Comparison of ENCODE assay signal across 15 cellular contexts in the genomic region with DNA sequence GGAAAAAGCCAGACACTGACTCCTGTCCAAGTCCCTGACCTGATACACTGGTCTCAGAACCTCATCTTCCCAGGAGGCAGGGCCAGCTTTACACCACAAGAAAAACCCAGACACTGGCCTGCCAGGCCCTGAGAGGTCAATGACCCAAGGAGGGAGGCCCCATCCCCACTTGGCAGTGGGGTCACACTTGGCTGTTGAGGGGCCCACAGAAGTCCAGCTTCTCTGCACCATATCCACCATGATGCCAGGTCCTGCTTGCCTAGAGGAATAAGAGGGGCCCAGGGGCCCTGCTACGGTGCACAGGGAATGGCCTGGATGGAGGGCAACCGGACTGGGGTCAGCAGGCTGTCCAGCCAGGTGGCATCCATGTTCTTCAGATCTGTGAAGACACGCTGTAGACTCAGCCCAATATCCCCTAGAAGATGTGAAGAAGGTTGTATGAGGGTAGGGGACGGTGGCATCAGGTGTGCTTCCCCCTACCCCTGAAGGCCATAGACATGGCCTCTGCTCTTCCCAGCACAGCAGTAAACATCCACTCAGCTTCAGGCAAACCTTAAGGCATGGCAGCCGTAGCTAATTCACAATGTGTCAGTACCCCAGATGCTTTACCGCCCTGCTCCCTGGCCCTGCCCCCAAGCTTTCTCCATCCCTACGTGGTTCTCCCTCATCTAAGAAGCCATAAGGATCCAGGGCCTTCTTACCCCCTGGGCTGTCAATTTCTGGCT. TPM values are rescaled to one million over a fixed set of nuclear protein-coding genes. Genes with fewer than 3 reads are reported as not detected.
DNase-seq lines count a peak whose midpoint lies in the region; ATAC-seq and TF ChIP-seq lines count a peak whose summit lies in the region.
"Had no signal": no experiment of that assay in that cellular context is flagged by ENCODE, and none has a peak within 500 bp of the region (broad histone marks: within the 10 kb centered on the region; RNA-seq: fewer than 3 reads in every experiment).

No MANE protein-coding gene starts in this region.

- no peak for TF ChIP-seq POLR2A in transverse colon (IDR thresholded peaks at IDR 0.05)

- H3K9me3 ChIP-seq in transverse colon = no peaks in the 10 kb centered on the region
- H3K9me3 ChIP-seq: A549 had no signal

- DNase-seq in activated CD4-positive, alpha-beta T cell treated with anti-CD3 and anti-CD28 coated beads, Interleukin-2, amount 10 ng/mL, durations not matched to agents 24 days and 14 days = peak; percentile 62
- DNase-seq in activated CD4-positive, alpha-beta T cell treated with anti-CD3 and anti-CD28 coated beads, Interleukin-2, amount 50 U/mL, for 1 hour = no peak
- peak; percentile 6 for DNase-seq in activated T-cell treated with anti-CD3 and anti-CD28 coated beads, Interleukin-2, amount 50 U/mL, for 4 hours
- DNase-seq in left colon (peak; percentile 5 to 23), transverse colon (peak; percentile 6), NCI-H345 treated with DMSO at 0.1 percent for 48 hours (lab: John Stamatoyannopoulos, UW; ENCODE audit: unreplicated experiment) (no peak), NCI-H748 treated with DMSO at 0.1 percent for 48 hours (lab: John Stamatoyannopoulos, UW) (no peak)
- DNase-seq: NCI-H1048, NCI-H510A treated with DMSO at 0.1 percent for 48 hours, WERI-Rb-1 had no signal

- H3K27me3 ChIP-seq in transverse colon = no peaks in the 10 kb centered on the region

- H3K9me3 Mint-ChIP-seq in activated CD4-positive, alpha-beta T cell treated with anti-CD3 and anti-CD28 coated beads, Interleukin-2, amount 10 ng/mL, durations not matched to agents 24 days and 14 days = no peaks in the 10 kb centered on the region
- no peaks in the 10 kb centered on the region for H3K9me3 Mint-ChIP-seq in activated T-cell treated with anti-CD3 and anti-CD28 coated beads, Interleukin-2, amount 50 U/mL, for 4 hours

- intact Hi-C loops in activated CD4-positive, alpha-beta T cell treated with anti-CD3 and anti-CD28 coated beads, Interleukin-2, amount 10 ng/mL, durations not matched to agents 24 days and 14 days (cut with micrococcal nuclease) = no loop called here
- intact Hi-C loops in left colon (cut with DNase I, micrococcal nuclease) (no loop called here), transverse colon (cut with DNase I; ENCODE audit: low total_unique reads) (no loop called here)

- TF ChIP-seq CTCF in transverse colon (IDR thresholded peaks at IDR 0.05) = no peak

- peaks cover 0 to 45% (median 33%) of the 10 kb centered on the region in 4 donors for H3K36me3 ChIP-seq in transverse colon

- H3K36me3 Mint-ChIP-seq in activated CD4-positive, alpha-beta T cell treated with anti-CD3 and anti-CD28 coated beads, Interleukin-2, amount 10 ng/mL, durations not matched to agents 24 days and 14 days (ENCODE audit: low read depth) = peaks cover 69% of the 10 kb centered on the region
- H3K36me3 Mint-ChIP-seq in activated T-cell treated with anti-CD3 and anti-CD28 coated beads, Interleukin-2, amount 50 U/mL, for 4 hours (ENCODE audit: insufficient read depth) = peaks cover 57% of the 10 kb centered on the region

- peaks cover 71% of the 10 kb centered on the region for H3K4me1 Mint-ChIP-seq in activated CD4-positive, alpha-beta T cell treated with anti-CD3 and anti-CD28 coated beads, Interleukin-2, amount 10 ng/mL, durations not matched to agents 24 days and 14 days
- peaks cover 80% of the 10 kb centered on the region for H3K4me1 Mint-ChIP-seq in activated T-cell treated with anti-CD3 and anti-CD28 coated beads, Interleukin-2, amount 50 U/mL, for 4 hours (ENCODE audit: low read depth)

- H3K4me1 ChIP-seq in transverse colon = peaks cover 20 to 50% (median 29%) of the 10 kb centered on the region in 4 donors

- H3K4me3 Mint-ChIP-seq in activated CD4-positive, alpha-beta T cell treated with anti-CD3 and anti-CD28 coated beads, Interleukin-2, amount 10 ng/mL, durations not matched to agents 24 days and 14 days = peak overlapping the region; percentile 41
- peak overlapping the region; percentile 98 for H3K4me3 Mint-ChIP-seq in activated T-cell treated with anti-CD3 and anti-CD28 coated beads, Interleukin-2, amount 50 U/mL, for 4 hours

- no peak for ATAC-seq in activated T-cell treated with anti-CD3 and anti-CD28 coated beads, Interleukin-2, amount 50 U/mL, for 4 hours
- ATAC-seq in left colon (no peak), HG02571 (IDR thresholded peaks at IDR 0.05; ENCODE audit: unreplicated experiment) (no peak)
- ATAC-seq: A549 had no signal

- H3K27me3 Mint-ChIP-seq in activated CD4-positive, alpha-beta T cell treated with anti-CD3 and anti-CD28 coated beads, Interleukin-2, amount 10 ng/mL, durations not matched to agents 24 days and 14 days = no peaks in the 10 kb centered on the region
- no peaks in the 10 kb centered on the region for H3K27me3 Mint-ChIP-seq in activated T-cell treated with anti-CD3 and anti-CD28 coated beads, Interleukin-2, amount 50 U/mL, for 4 hours (ENCODE audit: low read depth)

- H3K27ac ChIP-seq in transverse colon = no peak overlapping the region
- H3K27ac ChIP-seq: A549, WERI-Rb-1 had no signal

- H3K27ac Mint-ChIP-seq in activated CD4-positive, alpha-beta T cell treated with anti-CD3 and anti-CD28 coated beads, Interleukin-2, amount 10 ng/mL, durations not matched to agents 24 days and 14 days = peak overlapping the region; percentile 85

- 84 to 88% methylated on average over 3 to 7 of the region's 7 CpGs for WGBS in transverse colon (ENCODE audit: low coverage in 1 of 2), 2 donors

- no peak for TF ChIP-seq EP300 in transverse colon (IDR thresholded peaks at IDR 0.05; ENCODE audit: low read depth)

- in situ Hi-C loops in transverse colon (cut with MboI; ENCODE audit: low pct_ligation_motif_present in 1 of 4, low pct_unique_long_range_greater_than_20kb in 1 of 4, low sequenced_read_pairs in 3 of 4) = no loop called here

- no peak overlapping the region for H3K4me3 ChIP-seq in transverse colon
- H3K4me3 ChIP-seq: A549 had no signal

RNA-seq across cellular contexts. Expression of a gene that starts 6.8 kb away (rescaled TPM):
- 167 and 181 TPM in 2 replicates for total RNA-seq in activated CD4-positive, alpha-beta T cell treated with anti-CD3 and anti-CD28 coated beads, Interleukin-2, amount 10 ng/mL, durations not matched to agents 24 days and 14 days
- total RNA-seq in activated T-cell treated with anti-CD3 and anti-CD28 coated beads, Interleukin-2, amount 50 U/mL, for 4 hours = 100 to 1,000 TPM; 342 to 390 (median 377) TPM
- total RNA-seq in left colon (100 to 1,000 TPM in 1 of 2 donors, 10 to 100 TPM in 1; 97.7 to 126 TPM), transverse colon (10 to 100 TPM; 40.8 to 86.9 (median 65.5) TPM)

RNA-seq across cellular contexts. Expression of a gene that starts 59.5 kb away (rescaled TPM):
- 7.0 and 7.1 TPM in 2 replicates for total RNA-seq in activated CD4-positive, alpha-beta T cell treated with anti-CD3 and anti-CD28 coated beads, Interleukin-2, amount 10 ng/mL, durations not matched to agents 24 days and 14 days
- 10 to 100 TPM in 2 of 3 donors, 1 to 10 TPM in 1; 3.6 to 24.1 (median 17.5) TPM for total RNA-seq in activated T-cell treated with anti-CD3 and anti-CD28 coated beads, Interleukin-2, amount 50 U/mL, for 4 hours
- total RNA-seq in left colon (not detected), transverse colon (not detected)
- total RNA-seq: dermis microvascular lymphatic vessel endothelial cell, H4, HT1080 had no signal

Comparison
In these comparisons a context has a peak if more than half of its experiments do, and no peak if none do; other contexts are left out.
1. DNase-seq: peak in activated CD4-positive, alpha-beta T cell treated with anti-CD3 and anti-CD28 coated beads, Interleukin-2, amount 10 ng/mL, durations not matched to agents 24 days and 14 days (single experiment), activated T-cell treated with anti-CD3 and anti-CD28 coated beads, Interleukin-2, amount 50 U/mL, for 4 hours (single experiment), left colon (2 of 2) and transverse colon (single experiment); none in activated CD4-positive, alpha-beta T cell treated with anti-CD3 and anti-CD28 coated beads, Interleukin-2, amount 50 U/mL, for 1 hour (single experiment), NCI-H345 treated with DMSO at 0.1 percent for 48 hours (single experiment) and NCI-H748 treated with DMSO at 0.1 percent for 48 hours (single experiment).